15 cellular contexts compared by ENCODE assay signal in the genomic region with DNA sequence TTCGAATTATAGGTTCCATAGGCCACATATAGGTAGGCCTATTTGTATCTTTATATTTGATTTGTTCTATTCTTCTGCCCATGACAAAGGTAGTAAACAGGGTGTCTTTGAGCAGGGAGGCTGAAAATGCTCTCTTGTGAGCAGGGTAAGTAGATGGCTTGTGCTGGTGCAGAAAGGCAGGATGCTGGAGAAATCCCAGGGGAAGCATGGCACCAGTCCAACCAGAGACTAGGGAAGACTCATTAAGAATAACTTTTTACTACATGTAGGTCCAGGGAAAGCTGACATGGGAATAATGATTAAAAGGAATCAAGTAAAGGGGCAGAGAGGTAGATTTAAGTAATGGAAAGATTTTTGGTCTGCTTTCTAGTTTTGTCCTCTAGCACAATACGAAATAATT.
DNase-seq lines count a peak whose midpoint lies in the region; ATAC-seq and TF ChIP-seq lines count a peak whose summit lies in the region.
"Had no signal": no experiment of that assay in that cellular context is flagged by ENCODE, and none has a peak within 500 bp of the region (broad histone marks: within the 10 kb centered on the region; RNA-seq: fewer than 3 reads in every experiment).

No MANE protein-coding gene starts in this region.

- H3K36me3 ChIP-seq in heart left ventricle, result no peaks in the 10 kb centered on the region
- no peaks in the 10 kb centered on the region for H3K36me3 ChIP-seq in right atrium auricular region
- no peaks in the 10 kb centered on the region for H3K36me3 ChIP-seq in left ventricle myocardium inferior
- H3K36me3 ChIP-seq: BLaER1 treated with 17β-estradiol and CSF1 and Interleukin-3, amounts not matched to agents 10 nM and 100 nM; HAP-1 had no signal

- DNase-seq in DMS 273 (lab: John Stamatoyannopoulos, UW; ENCODE audit: unreplicated experiment) (peak; percentile 20), DMS 273 treated with DMSO at 0.1 percent for 48 hours (lab: John Stamatoyannopoulos, UW) (no peak), heart left ventricle (peak in 4 of 5 donors; percentile 31 to 62 (median 51)), right atrium auricular region (ENCODE audit: low spot score) (no peak), left ventricle myocardium inferior (peak; percentile 26), NCI-H1048 (lab: John Stamatoyannopoulos, UW) (no peak)
- DNase-seq: CD4-positive, alpha-beta T cell; CD8-positive, alpha-beta memory T cell; DMS153; DND-41; GOT3; HFFc6 had no signal

- no peak overlapping the region for H3K4me3 ChIP-seq in heart left ventricle
- no peak overlapping the region for H3K4me3 ChIP-seq in right atrium auricular region
- no peak overlapping the region for H3K4me3 ChIP-seq in left ventricle myocardium inferior
- H3K4me3 ChIP-seq: BLaER1 treated with 17β-estradiol and CSF1 and Interleukin-3, amounts not matched to agents 10 nM and 100 nM; HAP-1 had no signal

- H3K9me3 ChIP-seq in heart left ventricle, result peaks cover 0 to 8% (median 0%) of the 10 kb centered on the region in 12 donors
- H3K9me3 ChIP-seq in right atrium auricular region, result peaks cover 0 to 6% of the 10 kb centered on the region in 2 donors
- peaks cover 9% of the 10 kb centered on the region for H3K9me3 ChIP-seq in left ventricle myocardium inferior (replicated peaks)
- H3K9me3 ChIP-seq: HAP-1 had no signal

- H3K27ac ChIP-seq in heart left ventricle, result no peak overlapping the region
- no peak overlapping the region for H3K27ac ChIP-seq in right atrium auricular region
- H3K27ac ChIP-seq in left ventricle myocardium inferior (replicated peaks), result no peak overlapping the region
- H3K27ac ChIP-seq: 22Rv1; BLaER1 treated with 17β-estradiol and CSF1 and Interleukin-3, amounts not matched to agents 10 nM and 100 nM had no signal

- TF ChIP-seq POLR2A in heart left ventricle (IDR thresholded peaks at IDR 0.05), result no peak

- intact Hi-C loops in heart left ventricle (cut with DNase I), result loop anchor here in 1 of 10 donors (10.0 kb wide), 1 partner anchor 242 kb away; a partner anchor contains a TSS
- intact Hi-C loops in left ventricle myocardium inferior (cut with micrococcal nuclease), result no loop called here

- TF ChIP-seq CTCF in heart left ventricle (IDR thresholded peaks at IDR 0.05), result no peak
- TF ChIP-seq CTCF in right atrium auricular region (IDR thresholded peaks at IDR 0.05), result no peak
- no peak for TF ChIP-seq CTCF in left ventricle myocardium inferior (IDR thresholded peaks at IDR 0.05; ENCODE audit: borderline replicate concordance)

- peak in 1 of 4 donors; percentile 30 for ATAC-seq in heart left ventricle

- H3K27me3 ChIP-seq in heart left ventricle (no peaks in the 10 kb centered on the region), right atrium auricular region (no peaks in the 10 kb centered on the region), left ventricle myocardium inferior (ENCODE audit: low read depth) (no peaks in the 10 kb centered on the region)
- H3K27me3 ChIP-seq: BLaER1 treated with 17β-estradiol and CSF1 and Interleukin-3, amounts not matched to agents 10 nM and 100 nM had no signal

- 69 to 76% (median 72%) methylated on average over 2 of the region's 2 CpGs for WGBS in heart left ventricle, 4 donors

- H3K4me1 ChIP-seq in heart left ventricle, result peaks cover 0 to 12% (median 3%) of the 10 kb centered on the region in 12 donors
- peaks cover 0 to 6% of the 10 kb centered on the region in 2 donors for H3K4me1 ChIP-seq in right atrium auricular region
- peaks cover 13% of the 10 kb centered on the region for H3K4me1 ChIP-seq in left ventricle myocardium inferior
- H3K4me1 ChIP-seq: BLaER1 treated with 17β-estradiol and CSF1 and Interleukin-3, amounts not matched to agents 10 nM and 100 nM; HAP-1 had no signal

Comparison
In these comparisons a context has a peak if more than half of its experiments do, and no peak if none do; other contexts are left out.
1. DNase-seq: peak in DMS 273 (single experiment), heart left ventricle (4 of 5) and left ventricle myocardium inferior (single experiment); none in DMS 273 treated with DMSO at 0.1 percent for 48 hours (single experiment), right atrium auricular region (single experiment) and NCI-H1048 (single experiment).